9 cellular contexts compared by ENCODE assay signal in genomic region chr1:94820918-94821317, GRCh38. TPM values are rescaled to one million over a fixed set of nuclear protein-coding genes. Genes with fewer than 3 reads are reported as not detected.
DNase-seq lines count a peak whose midpoint lies in the region; ATAC-seq lines count a peak whose summit lies in the region.
"Had no signal": no experiment of that assay in that cellular context is flagged by ENCODE, and none has a peak within 500 bp of the region (broad histone marks: within the 10 kb centered on the region; RNA-seq: fewer than 3 reads in every experiment).

No MANE protein-coding gene starts in this region.

- H3K4me3 ChIP-seq in duodenal mucosa (ENCODE audit: low read depth in 1 of 2, low read length in 2 of 2) (peak overlapping the region; percentile 76 to 79), muscle layer of duodenum (ENCODE audit: low read depth in 1 of 2, low read length in 2 of 2) (peak overlapping the region; percentile 62 to 64), aorta (ENCODE audit: low read length in 2 of 2) (peak overlapping the region; percentile 48 to 54)

- peaks cover 16 to 27% of the 10 kb centered on the region in 2 donors for H3K4me1 ChIP-seq in duodenal mucosa (ENCODE audit: control insufficient read depth in 1 of 2, insufficient read depth in 2 of 2, low read length in 2 of 2)
- no peaks in the 10 kb centered on the region for H3K4me1 ChIP-seq in muscle layer of duodenum (ENCODE audit: control insufficient read depth in 1 of 2, insufficient read depth in 2 of 2, low read length in 2 of 2)
- H3K4me1 ChIP-seq in aorta (ENCODE audit: control insufficient read depth in 1 of 2, insufficient read depth in 2 of 2, low read length in 2 of 2), result no peaks in the 10 kb centered on the region
- H3K4me1 ChIP-seq: uterus had no signal

- H3K27me3 ChIP-seq in duodenal mucosa (ENCODE audit: control insufficient read depth in 1 of 2, insufficient read depth in 2 of 2, low read length in 2 of 2) (no peaks in the 10 kb centered on the region), muscle layer of duodenum (ENCODE audit: low read depth, low read length) (peaks cover 4% of the 10 kb centered on the region), aorta (ENCODE audit: control insufficient read depth in 1 of 2, insufficient read depth in 2 of 2, low read length in 1 of 2) (no peaks in the 10 kb centered on the region)
- H3K27me3 ChIP-seq: uterus had no signal

- DNase-seq in Right ventricle myocardium superior, result no peak
- DNase-seq in Right ventricle myocardium inferior (ENCODE audit: missing footprints), result no peak
- no peak for DNase-seq in aorta
- DNase-seq: uterus had no signal

- H3K27ac ChIP-seq in duodenal mucosa (ENCODE audit: low read depth, low read length) (peak overlapping the region; percentile 65), muscle layer of duodenum (ENCODE audit: low read length) (peak overlapping the region; percentile 52), aorta (ENCODE audit: low read depth in 1 of 2, low read length in 2 of 2) (no peak overlapping the region)

- intact Hi-C loops in Right ventricle myocardium superior (cut with DNase I) (no loop called here), Right ventricle myocardium inferior (cut with DNase I) (no loop called here), aorta (cut with DNase I) (loop anchor here in 1 of 2 donors (1.0 kb wide), 1 partner anchor 222 kb away; no protein-coding TSS in a partner anchor)

- ATAC-seq in Right ventricle myocardium superior (ENCODE audit: poor library complexity) (peak; percentile 39), Right ventricle myocardium inferior (no peak), aorta (ENCODE audit: low FRiP score) (no peak), HG03354 (IDR thresholded peaks at IDR 0.05; ENCODE audit: poor library complexity, severe bottlenecking, unreplicated experiment) (no peak), HG02798 (IDR thresholded peaks at IDR 0.05; ENCODE audit: poor library complexity, unreplicated experiment) (no peak), HG03280 (IDR thresholded peaks at IDR 0.05; ENCODE audit: unreplicated experiment) (no peak)

- WGBS in aorta, 2 donors, result 20 to 28% methylated on average over 7 of the region's 7 CpGs

- H3K9ac ChIP-seq in duodenal mucosa (ENCODE audit: low read depth in 1 of 2, low read length in 2 of 2), result peak overlapping the region; percentile 61 to 65

- H3K36me3 ChIP-seq in duodenal mucosa (ENCODE audit: control insufficient read depth in 1 of 2, insufficient read depth in 2 of 2, low read length in 2 of 2) (peaks cover 0 to 4% of the 10 kb centered on the region in 2 donors), muscle layer of duodenum (ENCODE audit: control insufficient read depth in 1 of 2, insufficient read depth in 2 of 2, low read length in 2 of 2) (no peaks in the 10 kb centered on the region), aorta (ENCODE audit: control insufficient read depth in 1 of 2, insufficient read depth in 2 of 2, low read length in 1 of 2) (no peaks in the 10 kb centered on the region)
- H3K36me3 ChIP-seq: uterus had no signal

- H3K9me3 ChIP-seq in duodenal mucosa (ENCODE audit: control insufficient read depth in 1 of 2, low read length in 2 of 2) (no peaks in the 10 kb centered on the region), muscle layer of duodenum (ENCODE audit: control insufficient read depth in 1 of 2, low read length in 2 of 2) (no peaks in the 10 kb centered on the region), aorta (ENCODE audit: control insufficient read depth, low read length) (no peaks in the 10 kb centered on the region)
- H3K9me3 ChIP-seq: uterus had no signal

RNA-seq across cellular contexts. Expression of gene SLC44A3, which starts 0.8 kb away (rescaled TPM):
- 3.3 TPM for total RNA-seq in Right ventricle myocardium superior
- 6.5 TPM for total RNA-seq in Right ventricle myocardium inferior
- 1 to 10 TPM; 3.3 to 7.2 TPM for total RNA-seq in aorta
- polyA plus RNA-seq in aorta, result 1 to 10 TPM; 2.3 to 5.3 TPM

Comparison
In these comparisons a context has a peak if more than half of its experiments do, and no peak if none do; other contexts are left out.
1. H3K27ac ChIP-seq: peak in duodenal mucosa (single experiment) and muscle layer of duodenum (single experiment); none in aorta (0 of 2).
2. Peak in every context shown above with its lines, with median percentiles within 50 percentile points of each other: H3K4me3 ChIP-seq.